Comparison of ENCODE assay signal across 8 cellular contexts in the genomic region with DNA sequence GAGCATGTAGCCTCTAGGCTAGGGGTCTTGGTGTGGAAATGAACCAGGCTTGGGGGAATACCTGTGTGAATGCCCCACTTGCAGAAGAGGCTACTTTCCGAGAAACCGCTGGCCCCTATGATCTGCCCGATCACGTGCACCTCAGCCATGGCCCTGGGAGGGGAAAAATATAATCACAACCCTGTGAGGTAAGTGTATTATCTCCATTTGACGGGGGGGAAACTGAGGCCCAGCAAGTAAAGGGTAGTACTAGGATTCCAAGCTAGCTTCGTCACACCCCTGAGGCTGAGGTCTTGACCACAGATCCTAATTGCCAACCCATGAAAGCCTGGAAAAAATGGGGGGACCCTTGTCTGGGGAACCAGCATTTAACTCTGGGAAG. TPM values are rescaled to one million over a fixed set of nuclear protein-coding genes. Genes with fewer than 3 reads are reported as not detected.
DNase-seq lines count a peak whose midpoint lies in the region; ATAC-seq, FAIRE-seq and TF ChIP-seq lines count a peak whose summit lies in the region.

No MANE protein-coding gene starts in this region.

- no peaks in the 10 kb centered on the region for H3K27me3 Mint-ChIP-seq in activated CD4-positive, alpha-beta T cell treated with anti-CD3 and anti-CD28 coated beads, Interleukin-2, amount 10 ng/mL, durations not matched to agents 24 days and 14 days
- no peaks in the 10 kb centered on the region for H3K27me3 Mint-ChIP-seq in activated naive CD8-positive, alpha-beta T cell treated with anti-CD3 and anti-CD28 coated beads, Interleukin-2, amount 10 ng/mL, durations not matched to agents 7 days and 5 days

- H3K36me3 Mint-ChIP-seq in activated CD4-positive, alpha-beta T cell treated with anti-CD3 and anti-CD28 coated beads, Interleukin-2, amount 10 ng/mL, durations not matched to agents 24 days and 14 days (ENCODE audit: low read depth): peaks cover 13% of the 10 kb centered on the region
- peaks cover 11% of the 10 kb centered on the region for H3K36me3 Mint-ChIP-seq in activated naive CD8-positive, alpha-beta T cell treated with anti-CD3 and anti-CD28 coated beads, Interleukin-2, amount 10 ng/mL, durations not matched to agents 7 days and 5 days

- peak overlapping the region; percentile 93 for H3K4me3 Mint-ChIP-seq in activated CD4-positive, alpha-beta T cell treated with anti-CD3 and anti-CD28 coated beads, Interleukin-2, amount 10 ng/mL, durations not matched to agents 24 days and 14 days
- peak overlapping the region; percentile 98 for H3K4me3 Mint-ChIP-seq in activated naive CD8-positive, alpha-beta T cell treated with anti-CD3 and anti-CD28 coated beads, Interleukin-2, amount 10 ng/mL, durations not matched to agents 7 days and 5 days

- TF ChIP-seq CTCF in kidney (IDR thresholded peaks at IDR 0.05; ENCODE audit: borderline replicate concordance, extremely low read depth, insufficient read depth): no peak

- H3K9ac ChIP-seq in kidney (ENCODE audit: low read length in 2 of 2): peak overlapping the region in 1 of 2 donors; percentile 84

- H3K27ac Mint-ChIP-seq in activated CD4-positive, alpha-beta T cell treated with anti-CD3 and anti-CD28 coated beads, Interleukin-2, amount 10 ng/mL, durations not matched to agents 24 days and 14 days: peak overlapping the region; percentile 99
- peak overlapping the region; percentile 99 for H3K27ac Mint-ChIP-seq in activated naive CD8-positive, alpha-beta T cell treated with anti-CD3 and anti-CD28 coated beads, Interleukin-2, amount 10 ng/mL, durations not matched to agents 7 days and 5 days

- H3K36me3 ChIP-seq in kidney (ENCODE audit: control insufficient read depth in 1 of 2, insufficient read depth in 2 of 2, low read length in 2 of 2): no peaks in the 10 kb centered on the region

- peaks cover 10 to 18% of the 10 kb centered on the region in 2 donors for H3K4me1 ChIP-seq in kidney (ENCODE audit: control insufficient read depth in 1 of 2, insufficient read depth in 1 of 2, low read depth in 1 of 2, low read length in 2 of 2)

- intact Hi-C loops in activated CD4-positive, alpha-beta T cell treated with anti-CD3 and anti-CD28 coated beads, Interleukin-2, amount 10 ng/mL, durations not matched to agents 24 days and 14 days (cut with micrococcal nuclease): loop anchor here (1.0 to 5.0 kb wide), 2 partner anchors 9 to 169 kb away; no protein-coding TSS in a partner anchor
- intact Hi-C loops in kidney (cut with DNase I): no loop called here

- H3K9me3 Mint-ChIP-seq in activated CD4-positive, alpha-beta T cell treated with anti-CD3 and anti-CD28 coated beads, Interleukin-2, amount 10 ng/mL, durations not matched to agents 24 days and 14 days: no peaks in the 10 kb centered on the region
- H3K9me3 Mint-ChIP-seq in activated naive CD8-positive, alpha-beta T cell treated with anti-CD3 and anti-CD28 coated beads, Interleukin-2, amount 10 ng/mL, durations not matched to agents 7 days and 5 days: no peaks in the 10 kb centered on the region

- peak overlapping the region; percentile 85 to 90 for H3K4me3 ChIP-seq in kidney (ENCODE audit: low read length in 2 of 2)

- POLR2A ChIA-PET in activated naive CD8-positive, alpha-beta T cell treated with anti-CD3 and anti-CD28 coated beads, Interleukin-2, amount 10 ng/mL, durations not matched to agents 7 days and 5 days (lab: Charles Lee): interaction anchor here (0.6 to 4.4 kb wide), 14 partner anchors 10 to 168 kb away, joined by 3 to 64 read pairs (median 5); a partner anchor contains a TSS

- DNase-seq in activated CD4-positive, alpha-beta T cell treated with anti-CD3 and anti-CD28 coated beads, Interleukin-2, amount 10 ng/mL, durations not matched to agents 24 days and 14 days: no peak
- DNase-seq in activated CD4-positive, alpha-beta T cell treated with anti-CD3 and anti-CD28 coated beads, Interleukin-2, amount 50 U/mL, for 1 hour: no peak
- DNase-seq in activated naive CD8-positive, alpha-beta T cell treated with anti-CD3 and anti-CD28 coated beads, Interleukin-2, amount 10 ng/mL, durations not matched to agents 7 days and 5 days: no peak
- DNase-seq in kidney: no peak
- no peak for DNase-seq in NCI-H2107 treated with DMSO at 0.1 percent for 48 hours (lab: John Stamatoyannopoulos, UW; ENCODE audit: unreplicated experiment)
- no peak for DNase-seq in NCI-H2196 (lab: John Stamatoyannopoulos, UW; ENCODE audit: unreplicated experiment)
- DNase-seq in stimulated activated CD4-positive, alpha-beta T cell treated with anti-CD3 and anti-CD28 coated beads, Interleukin-4, amount 100 ng/mL, for 24 hours: no peak

- H3K4me1 Mint-ChIP-seq in activated CD4-positive, alpha-beta T cell treated with anti-CD3 and anti-CD28 coated beads, Interleukin-2, amount 10 ng/mL, durations not matched to agents 24 days and 14 days: peaks cover 31% of the 10 kb centered on the region
- H3K4me1 Mint-ChIP-seq in activated naive CD8-positive, alpha-beta T cell treated with anti-CD3 and anti-CD28 coated beads, Interleukin-2, amount 10 ng/mL, durations not matched to agents 7 days and 5 days: peaks cover 28% of the 10 kb centered on the region

- ATAC-seq in activated naive CD8-positive, alpha-beta T cell treated with anti-CD3 and anti-CD28 coated beads, Interleukin-2, amount 10 ng/mL, durations not matched to agents 7 days and 5 days (ENCODE audit: low read depth): no peak

- peak overlapping the region; percentile 98 for H3K27ac ChIP-seq in kidney (ENCODE audit: low read depth in 2 of 2, low read length in 2 of 2)
- H3K27ac ChIP-seq in temporal lobe (ENCODE audit: low read depth, low read length): peak overlapping the region; percentile 94

- H3K9me3 ChIP-seq in kidney (ENCODE audit: control insufficient read depth in 1 of 2, low read length in 2 of 2): no peaks in the 10 kb centered on the region

- FAIRE-seq in kidney (lab: Jason Lieb, UNC): no peak

RNA-seq across cellular contexts. Expression of a gene that starts 0.6 kb away (rescaled TPM):
- 6.3 and 8.6 TPM in 2 replicates for total RNA-seq in activated CD4-positive, alpha-beta T cell treated with anti-CD3 and anti-CD28 coated beads, Interleukin-2, amount 10 ng/mL, durations not matched to agents 24 days and 14 days
- total RNA-seq in activated naive CD8-positive, alpha-beta T cell treated with anti-CD3 and anti-CD28 coated beads, Interleukin-2, amount 10 ng/mL, durations not matched to agents 7 days and 5 days: 10 to 100 TPM; 11.5 to 13.0 TPM
- total RNA-seq in kidney: 12.6 TPM
- 15.7 TPM for polyA plus RNA-seq in kidney (ENCODE audit: insufficient read depth, low read depth, low replicate concordance)
- 2.2 TPM for total RNA-seq in temporal lobe

RNA-seq across cellular contexts. Expression of a gene that starts 9.6 kb away (rescaled TPM):
- total RNA-seq in activated CD4-positive, alpha-beta T cell treated with anti-CD3 and anti-CD28 coated beads, Interleukin-2, amount 10 ng/mL, durations not matched to agents 24 days and 14 days: 125 and 127 TPM in 2 replicates
- total RNA-seq in activated naive CD8-positive, alpha-beta T cell treated with anti-CD3 and anti-CD28 coated beads, Interleukin-2, amount 10 ng/mL, durations not matched to agents 7 days and 5 days: 100 to 1,000 TPM; 172 to 179 TPM
- total RNA-seq in kidney (48.0 TPM), temporal lobe (2.7 TPM)
- polyA plus RNA-seq in kidney (ENCODE audit: insufficient read depth, low read depth, low replicate concordance): 19.1 TPM

RNA-seq across cellular contexts. Expression of a gene that starts 13.0 kb away (rescaled TPM):
- total RNA-seq in activated CD4-positive, alpha-beta T cell treated with anti-CD3 and anti-CD28 coated beads, Interleukin-2, amount 10 ng/mL, durations not matched to agents 24 days and 14 days: 4.2 and 5.8 TPM in 2 replicates
- 10 to 100 TPM; 11.4 to 13.0 TPM for total RNA-seq in activated naive CD8-positive, alpha-beta T cell treated with anti-CD3 and anti-CD28 coated beads, Interleukin-2, amount 10 ng/mL, durations not matched to agents 7 days and 5 days
- total RNA-seq in kidney (9.5 TPM), temporal lobe (4.2 TPM)
- 24.3 TPM for polyA plus RNA-seq in kidney (ENCODE audit: insufficient read depth, low read depth, low replicate concordance)

RNA-seq across cellular contexts. Expression of a gene that starts 33.8 kb away (rescaled TPM):
- total RNA-seq in activated CD4-positive, alpha-beta T cell treated with anti-CD3 and anti-CD28 coated beads, Interleukin-2, amount 10 ng/mL, durations not matched to agents 24 days and 14 days: 65.8 and 69.2 TPM in 2 replicates
- 10 to 100 TPM; 20.9 to 25.9 TPM for total RNA-seq in activated naive CD8-positive, alpha-beta T cell treated with anti-CD3 and anti-CD28 coated beads, Interleukin-2, amount 10 ng/mL, durations not matched to agents 7 days and 5 days
- 16.8 TPM for total RNA-seq in kidney
- polyA plus RNA-seq in kidney (ENCODE audit: insufficient read depth, low read depth, low replicate concordance): 15.5 TPM
- total RNA-seq in temporal lobe: 10.8 TPM

RNA-seq across cellular contexts. Expression of a gene that starts 34.3 kb away (rescaled TPM):
- 11.4 and 20.1 TPM in 2 replicates for total RNA-seq in activated CD4-positive, alpha-beta T cell treated with anti-CD3 and anti-CD28 coated beads, Interleukin-2, amount 10 ng/mL, durations not matched to agents 24 days and 14 days
- total RNA-seq in activated naive CD8-positive, alpha-beta T cell treated with anti-CD3 and anti-CD28 coated beads, Interleukin-2, amount 10 ng/mL, durations not matched to agents 7 days and 5 days: 10 to 100 TPM; 23.8 to 26.9 TPM
- total RNA-seq in kidney (30.9 TPM), temporal lobe (27.5 TPM)
- polyA plus RNA-seq in kidney (ENCODE audit: insufficient read depth, low read depth, low replicate concordance): 72.2 TPM

Comparison
In these comparisons a context has a peak if more than half of its experiments do, and no peak if none do; other contexts are left out.
1. RNA of a gene that starts 9.6 kb away (total RNA-seq): 172 to 179 TPM in activated naive CD8-positive, alpha-beta T cell treated with anti-CD3 and anti-CD28 coated beads, Interleukin-2, amount 10 ng/mL, durations not matched to agents 7 days and 5 days, 125 to 127 TPM in activated CD4-positive, alpha-beta T cell treated with anti-CD3 and anti-CD28 coated beads, Interleukin-2, amount 10 ng/mL, durations not matched to agents 24 days and 14 days and 48.0 TPM in kidney (single experiment); 2.7 TPM in temporal lobe (single experiment); every median in the first group is over 10 times any median in the second.